In genomic region chr16:89994721-89995474, GRCh38 we compare ENCODE assay signal across 8 cellular contexts. TPM values are rescaled to one million over a fixed set of nuclear protein-coding genes. Genes with fewer than 3 reads are reported as not detected.
DNase-seq lines count a peak whose midpoint lies in the region; ATAC-seq and TF ChIP-seq lines count a peak whose summit lies in the region.
"Not testable (repeated sequence)": the region's sequence is repeated elsewhere in the genome, so short reads cannot be mapped to it uniquely, and the experiment has no call there.

No MANE protein-coding gene starts in this region.

- not testable (repeated sequence) for H3K27ac ChIP-seq in effector memory CD4-positive, alpha-beta T cell (ENCODE audit: insufficient read depth, low read length, poor library complexity, severe bottlenecking)
- H3K27ac ChIP-seq in left lung (peak overlapping the region in 1 of 2 donors; percentile 78), upper lobe of left lung (peak overlapping the region; percentile 78 to 85 (median 82))

- TF ChIP-seq EP300 in upper lobe of left lung (IDR thresholded peaks at IDR 0.05): not testable (repeated sequence)

- 61 to 69% methylated on average over 6 to 7 of the region's 8 CpGs for WGBS in upper lobe of left lung, 2 donors

- peaks cover 31% of the 10 kb centered on the region for H3K36me3 ChIP-seq in effector memory CD4-positive, alpha-beta T cell (ENCODE audit: control insufficient read depth, insufficient read depth, low read length)
- H3K36me3 ChIP-seq in left lung (peaks cover 0 to 72% of the 10 kb centered on the region in 2 donors), upper lobe of left lung (peaks cover 8 to 65% (median 46%) of the 10 kb centered on the region in 4 donors)

- H3K4me3 ChIP-seq in effector memory CD4-positive, alpha-beta T cell (ENCODE audit: insufficient read depth, low read depth, low read length, poor library complexity, severe bottlenecking); left lung; upper lobe of left lung: not testable (repeated sequence)

- ATAC-seq in left lung: peak; percentile 29
- not testable (repeated sequence) for ATAC-seq in upper lobe of left lung (ENCODE audit: low FRiP score in 2 of 2)

- TF ChIP-seq CTCF in left lung (IDR thresholded peaks at IDR 0.05); upper lobe of left lung (IDR thresholded peaks at IDR 0.05): not testable (repeated sequence)

- DNase-seq in EL (peak; percentile 65), NCI-H2029 (lab: John Stamatoyannopoulos, UW) (peak; percentile 36), T-helper 22 cell (ENCODE audit: low read depth) (peak; percentile 33), left lung (peak in 1 of 2 donors; percentile 47), smooth muscle cell of the brain vasculature (ENCODE audit: low read depth, low spot score) (peak; percentile 9), upper lobe of left lung (peak in 1 of 2 donors; percentile 36)
- DNase-seq in activated effector memory CD4-positive, alpha-beta T cell treated with Interleukin-2 at 50 U/mL for 16 hours: peak; percentile 39
- peak; percentile 27 to 50 (median 37) for DNase-seq in effector memory CD4-positive, alpha-beta T cell

- not testable (repeated sequence) for H3K27me3 ChIP-seq in effector memory CD4-positive, alpha-beta T cell (replicated peaks; ENCODE audit: control insufficient read depth, insufficient read depth, low read length, poor library complexity, severe bottlenecking); left lung; upper lobe of left lung

- not testable (repeated sequence) for TF ChIP-seq POLR2A in upper lobe of left lung (IDR thresholded peaks at IDR 0.05)

- H3K9me3 ChIP-seq in effector memory CD4-positive, alpha-beta T cell (ENCODE audit: control insufficient read depth, low read length); upper lobe of left lung: not testable (repeated sequence)
- peaks cover 0 to 14% of the 10 kb centered on the region in 2 donors for H3K9me3 ChIP-seq in left lung

- not testable (repeated sequence) for H3K4me1 ChIP-seq in effector memory CD4-positive, alpha-beta T cell (ENCODE audit: control insufficient read depth, insufficient read depth, low read length, poor library complexity, severe bottlenecking); left lung; upper lobe of left lung

- intact Hi-C loops in left lung (cut with DNase I): not testable (repeated sequence)

RNA-seq across cellular contexts. Expression of gene DBNDD1, which starts 24.4 kb away (rescaled TPM):
- total RNA-seq in left lung (10 to 100 TPM in 1 of 2 donors, 1 to 10 TPM in 1; 8.1 to 20.6 TPM), upper lobe of left lung (10 to 100 TPM in 3 of 6 donors, 1 to 10 TPM in 3; 4.6 to 23.2 (median 11.1) TPM)

RNA-seq across cellular contexts. Expression of gene DEF8, which starts 46.3 kb away (rescaled TPM):
- total RNA-seq in left lung (10 to 100 TPM; 57.1 to 70.4 TPM), upper lobe of left lung (100 to 1,000 TPM in 2 of 6 donors, 10 to 100 TPM in 4; 45.7 to 671 (median 80.5) TPM)
